Comparison of ENCODE assay signal across 17 cellular contexts in the genomic region with DNA sequence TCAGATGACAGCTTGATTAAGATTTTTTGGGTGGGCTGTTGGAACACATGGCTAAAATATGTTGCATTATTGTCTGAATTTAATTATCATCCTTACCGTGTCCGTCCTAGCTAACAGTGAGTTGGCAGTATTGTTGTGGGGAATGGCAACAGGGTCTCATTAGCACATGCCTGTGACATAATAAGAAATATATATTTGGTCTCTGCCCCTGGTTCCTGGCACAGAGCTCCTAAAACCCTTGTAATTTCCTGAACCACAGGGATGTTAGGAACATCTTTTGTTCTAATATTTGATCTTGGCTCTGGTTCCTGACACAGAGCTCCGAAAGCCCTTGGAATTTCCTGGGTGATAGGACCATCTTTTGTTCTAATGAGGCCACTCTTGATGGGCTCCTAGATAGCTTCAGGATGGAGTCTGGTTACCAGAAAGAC.
DNase-seq lines count a peak whose midpoint lies in the region; ATAC-seq and FAIRE-seq lines count a peak whose summit lies in the region.
"Had no signal": no experiment of that assay in that cellular context is flagged by ENCODE, and none has a peak within 500 bp of the region (broad histone marks: within the 10 kb centered on the region; RNA-seq: fewer than 3 reads in every experiment).

No MANE protein-coding gene starts in this region.

- ATAC-seq in Right ventricle myocardium superior (ENCODE audit: poor library complexity): peak; percentile 15
- ATAC-seq: lower lobe of right lung; naive thymus-derived CD8-positive, alpha-beta T cell; pancreas had no signal

- peak; percentile 68 for FAIRE-seq in urothelium cell line (lab: Jason Lieb, UNC)

- intact Hi-C loops in Right ventricle myocardium superior (cut with DNase I) (no loop called here), cardiac septum (cut with DNase I) (no loop called here)

- DNase-seq in Right ventricle myocardium superior (no peak), cardiac septum (ENCODE audit: low spot score) (no peak), NCI-H69 (lab: John Stamatoyannopoulos, UW) (peak; percentile 92), dermis microvascular lymphatic vessel endothelial cell (ENCODE audit: low read depth in 2 of 2) (peak; percentile 55 to 57), urothelium cell line (ENCODE audit: low spot score) (no peak), amniotic stem cell (lab: John Stamatoyannopoulos, UW) (no peak)
- no peak for DNase-seq in stimulated activated CD4-positive, alpha-beta T cell treated with anti-CD3 and anti-CD28 coated beads, Interleukin-2, amount 100 ng/mL, for 24 hours
- DNase-seq in activated CD8-positive, alpha-beta memory T cell treated with anti-CD3 and anti-CD28 coated beads, Interleukin-2, amount 50 U/mL, for 48 hours: no peak
- DNase-seq: activated CD4-positive, alpha-beta T cell treated with anti-CD3 and anti-CD28 coated beads, Interleukin-2, amount 50 U/mL, for 4 hours; activated naive CD4-positive, alpha-beta T cell treated with anti-CD3 and anti-CD28 coated beads for 36 hours; DMS 273 treated with DMSO at 0.1 percent for 48 hours; lower lobe of right lung; naive thymus-derived CD8-positive, alpha-beta T cell; NCI-H1105 treated with DMSO at 0.1 percent for 48 hours; pancreas; stimulated activated CD4-positive, alpha-beta T cell treated with anti-CD3 and anti-CD28 coated beads, Interleukin-4, amount 100 ng/mL, for 1 hour; T-helper 1 cell had no signal

Comparison
In these comparisons a context has a peak if more than half of its experiments do, and no peak if none do; other contexts are left out.
1. DNase-seq: peak in NCI-H69 (single experiment) and dermis microvascular lymphatic vessel endothelial cell (2 of 2); none in Right ventricle myocardium superior (single experiment), cardiac septum (single experiment), urothelium cell line (single experiment), amniotic stem cell (single experiment), stimulated activated CD4-positive, alpha-beta T cell treated with anti-CD3 and anti-CD28 coated beads, Interleukin-2, amount 100 ng/mL, for 24 hours (0 of 2) and activated CD8-positive, alpha-beta memory T cell treated with anti-CD3 and anti-CD28 coated beads, Interleukin-2, amount 50 U/mL, for 48 hours (single experiment).